1 cellular context compared by ENCODE assay signal in genomic region chr7:16564909-16565426, GRCh38.
A peak's percentile ranks its signal among the peaks of the same experiment; 100 is the strongest.
TF ChIP-seq lines count a peak whose summit lies in the region.

No MANE protein-coding gene starts in this region.

TF ChIP-seq in K562, 482 proteins besides CTCF, POLR2A, EP300 and RAD21 (continued from another document and continues in another):
- TF ChIP-seq ZNF197 (CRISPR knock-in tag; IDR thresholded peaks at IDR 0.05; ENCODE audit: low read depth) (no peak), SMAD2 (IDR thresholded peaks at IDR 0.05; ENCODE audit: low read depth, low read length) (no peak), ZNF79 (CRISPR knock-in tag; IDR thresholded peaks at IDR 0.05; ENCODE audit: low read depth) (no peak), NR2F6 (CRISPR knock-in tag; IDR thresholded peaks at IDR 0.05) (no peak), MXD1 (CRISPR knock-in tag; IDR thresholded peaks at IDR 0.05; ENCODE audit: borderline replicate concordance, poor library complexity, severe bottlenecking) (no peak), TEAD4 (IDR thresholded peaks at IDR 0.05; ENCODE audit: low read length) (peak; percentile 41; the same call in 1 of the 2 replicates), TEAD4 (CRISPR knock-in tag; IDR thresholded peaks at IDR 0.05; ENCODE audit: borderline replicate concordance) (no peak), ATF2 (CRISPR knock-in tag; IDR thresholded peaks at IDR 0.05) (no peak), SAFB (IDR thresholded peaks at IDR 0.05; ENCODE audit: borderline replicate concordance, low read depth, low read length) (no peak), ZNF212 (CRISPR knock-in tag; IDR thresholded peaks at IDR 0.05) (no peak), GABPB2 (CRISPR knock-in tag; conservative IDR thresholded peaks at IDR 0.05) (no peak), BCL6 (CRISPR knock-in tag; IDR thresholded peaks at IDR 0.05) (no peak), MAZ (CRISPR knock-in tag; conservative IDR thresholded peaks at IDR 0.05 in 1 of 2, IDR thresholded peaks at IDR 0.05 in 1 of 2) (no peak; a peak in 1 of 4 replicates), ARID3A (IDR thresholded peaks at IDR 0.05; ENCODE audit: borderline replicate concordance, low read depth, low read length) (peak; percentile 93), DPF2 (IDR thresholded peaks at IDR 0.05) (peak; percentile 19; the same call in 1 of the 2 replicates), SOX6 (IDR thresholded peaks at IDR 0.05) (0 out of 2 replicates have a peak, but pooled peaks have one; percentile 22), ZNF583 (CRISPR knock-in tag; IDR thresholded peaks at IDR 0.05) (no peak), ZNF324 (CRISPR knock-in tag; IDR thresholded peaks at IDR 0.05) (no peak), ARID3B (CRISPR knock-in tag; IDR thresholded peaks at IDR 0.05; ENCODE audit: borderline replicate concordance) (no peak), TARDBP (IDR thresholded peaks at IDR 0.05) (no peak), CHAMP1 (IDR thresholded peaks at IDR 0.05) (no peak), THAP7 (CRISPR knock-in tag; IDR thresholded peaks at IDR 0.05) (no peak), L3MBTL2 (IDR thresholded peaks at IDR 0.05) (0 out of 2 replicates have a peak, but pooled peaks have one; percentile 14), FIP1L1 (IDR thresholded peaks at IDR 0.05; ENCODE audit: low read depth, low read length, poor library complexity, severe bottlenecking) (no peak), ZBTB7A (IDR thresholded peaks at IDR 0.05; ENCODE audit: borderline replicate concordance, control insufficient read depth, low read depth, low read length) (no peak), JUNB (CRISPR knock-in tag; conservative IDR thresholded peaks at IDR 0.05) (no peak), USF2 (CRISPR knock-in tag; IDR thresholded peaks at IDR 0.05) (no peak), CBX3 (IDR thresholded peaks at IDR 0.05; ENCODE audit: borderline replicate concordance in 1 of 2, low read length in 2 of 2) (no peak), DDX20 (tag; IDR thresholded peaks at IDR 0.05; ENCODE audit: low read depth) (no peak), YY1 (IDR thresholded peaks at IDR 0.05; ENCODE audit: borderline replicate concordance in 1 of 3, control insufficient read depth in 1 of 3, extremely low read depth in 1 of 3, insufficient read depth in 3 of 3, insufficient read length in 1 of 3, insufficient replicate concordance in 2 of 3, low read depth in 1 of 3, low read length in 2 of 3) (no peak), HCFC1 (IDR thresholded peaks at IDR 0.05; ENCODE audit: low read depth, low read length) (no peak), BRD9 (IDR thresholded peaks at IDR 0.05; ENCODE audit: low read depth, partially characterized antibody) (peak; percentile 66), IRF2 (CRISPR knock-in tag; IDR thresholded peaks at IDR 0.05) (no peak), BCOR (IDR thresholded peaks at IDR 0.05) (0 out of 2 replicates have a peak, but pooled peaks have one; percentile 14), PHTF2 (CRISPR knock-in tag; IDR thresholded peaks at IDR 0.05) (no peak), ID3 (CRISPR knock-in tag; IDR thresholded peaks at IDR 0.05) (no peak), ID3 (tag; IDR thresholded peaks at IDR 0.05) (no peak), CC2D1A (IDR thresholded peaks at IDR 0.05) (peak; percentile 80), CEBPB (tag; IDR thresholded peaks at IDR 0.05) (no peak), CBX1 (IDR thresholded peaks at IDR 0.05; ENCODE audit: low read depth) (no peak), RCOR1 (IDR thresholded peaks at IDR 0.05; ENCODE audit: borderline replicate concordance in 1 of 2, low read depth in 2 of 2, low read length in 2 of 2) (peak in 1 of 2 experiments; percentile 3; a peak in 1 of 4 replicates), TSHZ1 (CRISPR knock-in tag; IDR thresholded peaks at IDR 0.05) (no peak), ZBTB33 (CRISPR knock-in tag; IDR thresholded peaks at IDR 0.05) (0 out of 2 replicates have a peak, but pooled peaks have one; percentile 10), NCOA4 (IDR thresholded peaks at IDR 0.05; ENCODE audit: partially characterized antibody) (no peak), HNRNPH1 (optimal IDR thresholded peaks at IDR 0.05; ENCODE audit: low read depth, low read length) (no peak), SMC3 (conservative IDR thresholded peaks at IDR 0.05; ENCODE audit: insufficient read depth, low read depth, low read length) (peak; percentile 70), EP400 (IDR thresholded peaks at IDR 0.05) (no peak), HMGN3 (IDR thresholded peaks at IDR 0.05; ENCODE audit: borderline replicate concordance, extremely low read depth, insufficient read length, low read depth, low read length) (no peak), THRA (IDR thresholded peaks at IDR 0.05) (no peak), BRD4 (IDR thresholded peaks at IDR 0.05) (no peak), ZEB2 (IDR thresholded peaks at IDR 0.05) (peak; percentile 92), SMAD3 (CRISPR knock-in tag; conservative IDR thresholded peaks at IDR 0.05) (no peak)
